ENCODE assay signal across 20 cellular contexts in genomic region chr10:4046030-4046429, GRCh38.
DNase-seq lines count a peak whose midpoint lies in the region; ATAC-seq, FAIRE-seq and TF ChIP-seq lines count a peak whose summit lies in the region.
"Had no signal": no experiment of that assay in that cellular context is flagged by ENCODE, and none has a peak within 500 bp of the region (broad histone marks: within the 10 kb centered on the region; RNA-seq: fewer than 3 reads in every experiment).

No MANE protein-coding gene starts in this region.

- no peak for TF ChIP-seq CTCF in GM10266 (IDR thresholded peaks at IDR 0.05; ENCODE audit: control insufficient read depth, insufficient read depth, low read depth, missing control alignments)
- TF ChIP-seq CTCF in pancreas (IDR thresholded peaks at IDR 0.05): no peak

- ATAC-seq in GM19372 (IDR thresholded peaks at IDR 0.05; ENCODE audit: low read depth, unreplicated experiment): peak; percentile 81
- peak; percentile 82 for ATAC-seq in HG03108 (IDR thresholded peaks at IDR 0.05; ENCODE audit: unreplicated experiment)
- ATAC-seq in pancreas: no peak
- ATAC-seq in HG02884 (IDR thresholded peaks at IDR 0.05; ENCODE audit: unreplicated experiment): no peak
- ATAC-seq: activated naive CD4-positive, alpha-beta T cell treated with anti-CD3 and anti-CD28 coated beads, Interleukin-2, amount 50 U/mL, for 72 hours; activated T-cell treated with anti-CD3 and anti-CD28 coated beads, Interleukin-2, amount 50 U/mL, for 4 hours had no signal

- H3K4me1 ChIP-seq in pancreas: no peaks in the 10 kb centered on the region

- H3K4me3 ChIP-seq in pancreas: no peak overlapping the region

- H3K27me3 ChIP-seq in pancreas: no peaks in the 10 kb centered on the region

- FAIRE-seq in pancreas (lab: Jason Lieb, UNC): no peak
- FAIRE-seq: GM19239, H1 had no signal

- WGBS in pancreas, 2 donors: 70 to 87% methylated on average over 3 of the region's 3 CpGs

- no peaks in the 10 kb centered on the region for H3K9me3 ChIP-seq in pancreas

- DNase-seq in GM10266 (ENCODE audit: extremely low spot score): peak; percentile 40
- peak; percentile 31 for DNase-seq in germinal center (ENCODE audit: low spot score)
- no peak for DNase-seq in OCI-M2 (lab: John Stamatoyannopoulos, UW; ENCODE audit: unreplicated experiment)
- DNase-seq in pancreas: no peak
- no peak for DNase-seq in H4 (ENCODE audit: low spot score)
- DNase-seq: activated CD4-positive, alpha-beta T cell treated with anti-CD3 and anti-CD28 coated beads, Interleukin-2, amount 50 U/mL, for 4 hours; activated T-cell treated with anti-CD3 and anti-CD28 coated beads, Interleukin-2, amount 50 U/mL, for 4 hours; CD8-positive, alpha-beta memory T cell; cortex of kidney; KG1; NCI-H1105; NCI-H2171; NCI-H774 had no signal

- no peak overlapping the region for H3K27ac ChIP-seq in pancreas
- H3K27ac ChIP-seq: HL-60 had no signal

- no peaks in the 10 kb centered on the region for H3K36me3 ChIP-seq in pancreas

- intact Hi-C loops in pancreas (cut with DNase I): no loop called here

Comparison
In these comparisons a context has a peak if more than half of its experiments do, and no peak if none do; other contexts are left out.
1. DNase-seq: peak in GM10266 (single experiment) and germinal center (single experiment); none in OCI-M2 (single experiment), pancreas (0 of 6) and H4 (single experiment).
2. ATAC-seq: peak in GM19372 (single experiment) and HG03108 (single experiment); none in pancreas (0 of 4) and HG02884 (single experiment).